16 cellular contexts compared by ENCODE assay signal in the genomic region with DNA sequence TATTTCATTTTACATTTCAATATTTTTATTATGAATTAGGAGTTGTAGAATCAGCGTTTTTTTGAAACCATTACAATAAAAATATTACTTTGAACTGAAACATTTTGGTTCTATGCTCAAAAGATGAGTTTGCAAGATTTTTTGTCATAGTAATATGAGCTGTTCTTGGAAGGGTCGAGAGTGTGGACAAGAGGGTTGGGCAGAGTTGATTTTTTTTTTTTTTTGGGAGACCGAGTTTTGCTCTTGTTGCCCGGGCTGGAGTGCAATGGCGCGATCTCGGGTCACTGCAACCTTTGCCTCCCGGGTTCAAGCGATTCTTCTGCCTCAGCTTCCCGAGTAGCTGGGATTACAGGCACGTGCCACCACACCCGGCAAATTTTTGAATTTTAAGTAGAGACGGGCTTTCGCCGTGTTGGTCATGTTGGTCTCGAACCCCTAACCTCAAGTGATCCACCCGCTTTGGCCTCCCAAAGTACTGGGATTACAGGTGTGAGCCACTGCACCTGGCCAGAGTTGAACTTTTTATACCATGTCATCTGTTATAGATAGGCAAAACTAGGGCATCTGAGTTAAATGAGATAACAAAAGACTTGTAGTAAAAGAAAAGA. TPM values are rescaled to one million over a fixed set of nuclear protein-coding genes. Genes with fewer than 3 reads are reported as not detected.
A peak's percentile ranks its signal among the peaks of the same experiment; 100 is the strongest.
DNase-seq lines count a peak whose midpoint lies in the region; ATAC-seq, FAIRE-seq and TF ChIP-seq lines count a peak whose summit lies in the region.
"Had no signal": no experiment of that assay in that cellular context is flagged by ENCODE, and none has a peak within 500 bp of the region (broad histone marks: within the 10 kb centered on the region; RNA-seq: fewer than 3 reads in every experiment).

No MANE protein-coding gene starts in this region.

- no peaks in the 10 kb centered on the region for H3K9me3 ChIP-seq in A549
- H3K9me3 ChIP-seq in CD4-positive, CD25-positive, alpha-beta regulatory T cell (ENCODE audit: control insufficient read depth in 2 of 2, low read length in 2 of 2), result no peaks in the 10 kb centered on the region
- no peaks in the 10 kb centered on the region for H3K9me3 ChIP-seq in PC-3 (ENCODE audit: low read length)
- no peaks in the 10 kb centered on the region for H3K9me3 ChIP-seq in adrenal gland (replicated peaks in 1 of 3)

- no peaks in the 10 kb centered on the region for H3F3A ChIP-seq in PC-3 (ENCODE audit: low read length, unreplicated experiment)

- TF ChIP-seq POLR2A in A549 (IDR thresholded peaks at IDR 0.05; ENCODE audit: low read length), result no peak
- TF ChIP-seq POLR2A in adrenal gland (IDR thresholded peaks at IDR 0.05), result no peak

- intact Hi-C loops in PC-3 (cut with micrococcal nuclease), result no loop called here
- intact Hi-C loops in adrenal gland (cut with DNase I), result no loop called here

- BruUV-seq in PC-3 (replicated peaks; lab: Mats Ljungman, UMichigan), result no TSS peak

- H3K9me3 Mint-ChIP-seq in CD4-positive, CD25-positive, alpha-beta regulatory T cell, result no peaks in the 10 kb centered on the region
- peaks cover 4% of the 10 kb centered on the region for H3K9me3 Mint-ChIP-seq in glutamatergic neuron (ENCODE audit: unreplicated experiment)

- FAIRE-seq in A549 (lab: Jason Lieb, UNC), result no peak
- FAIRE-seq: endothelial cell of umbilical vein had no signal

- H3K4me3 ChIP-seq in A549, result no peak overlapping the region
- H3K4me3 ChIP-seq in CD4-positive, CD25-positive, alpha-beta regulatory T cell (ENCODE audit: low read depth, low read length), result peak overlapping the region; percentile 61
- no peak overlapping the region for H3K4me3 ChIP-seq in PC-3 (ENCODE audit: low read length)
- peak overlapping the region; percentile 44 for H3K4me3 ChIP-seq in fibroblast of the aortic adventitia (ENCODE audit: low read depth, low read length)
- H3K4me3 ChIP-seq in adrenal gland, result no peak overlapping the region

- H3K9ac ChIP-seq in PC-3 (ENCODE audit: low read length), result no peak overlapping the region

- H2AFZ ChIP-seq in PC-3 (ENCODE audit: low read length), result no peak overlapping the region

- no peak for TF ChIP-seq RAD21 in A549 (conservative IDR thresholded peaks at IDR 0.05 in 1 of 2, IDR thresholded peaks at IDR 0.05 in 1 of 2)

- CTCF ChIA-PET in A549 (lab: Yijun Ruan, JAX), result no interaction called here
- CTCF ChIA-PET in PC-3 (lab: Charles Lee), result no interaction called here

- DNase-seq in A549 (ENCODE audit: low read depth in 1 of 2, low spot score in 1 of 2) (no peak), PC-3 (no peak), fibroblast of the aortic adventitia (ENCODE audit: low read depth) (peak; percentile 64), glutamatergic neuron (no peak), NK-92 (lab: John Stamatoyannopoulos, UW; ENCODE audit: unreplicated experiment) (no peak), adrenal gland (no peak)
- no peak for DNase-seq in CD4-positive, CD25-positive, alpha-beta regulatory T cell
- no peak for DNase-seq in effector CD8-positive, alpha-beta T cell (lab: John Stamatoyannopoulos, UW)
- DNase-seq: GOT3; kidney glomerular epithelial cell; MM.1S; NCI-H2171; stimulated activated naive CD4-positive, alpha-beta T cell treated with Interleukin-2 at 50 U/mL for 16 hours; T-helper 1 cell had no signal

- TF ChIP-seq EP300 in A549 (IDR thresholded peaks at IDR 0.05), result no peak

- H3K4me3 Mint-ChIP-seq in CD4-positive, CD25-positive, alpha-beta regulatory T cell, result peak overlapping the region; percentile 17 to 59 (median 24)
- no peak overlapping the region for H3K4me3 Mint-ChIP-seq in glutamatergic neuron (ENCODE audit: unreplicated experiment)

- 90% methylated on average over 17 of the region's 17 CpGs for WGBS in A549 (ENCODE audit: missing lambda C conversion rate)
- WGBS in adrenal gland, 4 donors, result 69 to 93% (median 86%) methylated on average over 15 to 17 of the region's 17 CpGs

- H3K27me3 ChIP-seq in CD4-positive, CD25-positive, alpha-beta regulatory T cell (ENCODE audit: control insufficient read depth, insufficient read depth, low read length), result no peaks in the 10 kb centered on the region
- H3K27me3 ChIP-seq in PC-3 (ENCODE audit: low read length) (no peaks in the 10 kb centered on the region), adrenal gland (no peaks in the 10 kb centered on the region)

- H3K4me2 ChIP-seq in A549 (peak overlapping the region; percentile 82; the same call in 2 of the 3 replicates), PC-3 (ENCODE audit: low read length) (peak overlapping the region; percentile 92; the same call in 1 of the 2 replicates)

- H3K36me3 ChIP-seq in CD4-positive, CD25-positive, alpha-beta regulatory T cell (ENCODE audit: control insufficient read depth, insufficient read depth, low read length), result peaks cover 32% of the 10 kb centered on the region
- H3K36me3 ChIP-seq in PC-3 (ENCODE audit: low read depth, low read length) (peaks cover 18% of the 10 kb centered on the region; the same call in 1 of the 2 replicates), adrenal gland (replicated peaks in 1 of 2) (peaks cover 0 to 12% of the 10 kb centered on the region in 2 donors)

- peaks cover 28% of the 10 kb centered on the region for H4K20me1 ChIP-seq in PC-3 (ENCODE audit: low read length)

- no peaks in the 10 kb centered on the region for H3K27me3 Mint-ChIP-seq in CD4-positive, CD25-positive, alpha-beta regulatory T cell
- peaks cover 7% of the 10 kb centered on the region for H3K27me3 Mint-ChIP-seq in glutamatergic neuron (ENCODE audit: unreplicated experiment)

- peaks cover 8 to 57% (median 45%) of the 10 kb centered on the region in 4 donors for H3K4me1 Mint-ChIP-seq in CD4-positive, CD25-positive, alpha-beta regulatory T cell
- peaks cover 13% of the 10 kb centered on the region for H3K4me1 Mint-ChIP-seq in glutamatergic neuron (ENCODE audit: low read depth, unreplicated experiment)

- TF ChIP-seq CTCF in A549 (IDR thresholded peaks at IDR 0.05) (no peak), PC-3 (conservative IDR thresholded peaks at IDR 0.05; ENCODE audit: low read depth, low read length) (no peak), fibroblast of the aortic adventitia (IDR thresholded peaks at IDR 0.05; ENCODE audit: insufficient read depth, low read length) (no peak), glutamatergic neuron (IDR thresholded peaks at IDR 0.05; ENCODE audit: partially characterized antibody, unreplicated experiment) (no peak), adrenal gland (IDR thresholded peaks at IDR 0.05) (no peak)

- no peaks in the 10 kb centered on the region for H3K9me2 ChIP-seq in PC-3 (replicated peaks; ENCODE audit: low read length)

- H3K36me3 Mint-ChIP-seq in CD4-positive, CD25-positive, alpha-beta regulatory T cell, result peaks cover 9% of the 10 kb centered on the region
- no peaks in the 10 kb centered on the region for H3K36me3 Mint-ChIP-seq in glutamatergic neuron (ENCODE audit: unreplicated experiment)

- H3K4me1 ChIP-seq in A549 (peaks cover 31% of the 10 kb centered on the region), PC-3 (ENCODE audit: insufficient read depth, low read length) (peaks cover 18% of the 10 kb centered on the region), adrenal gland (replicated peaks in 1 of 2) (peaks cover 5 to 37% of the 10 kb centered on the region in 2 donors)
- H3K4me1 ChIP-seq in CD4-positive, CD25-positive, alpha-beta regulatory T cell (ENCODE audit: control insufficient read depth, insufficient read depth, low read length, poor library complexity, severe bottlenecking), result peaks cover 49% of the 10 kb centered on the region

- H3K27ac ChIP-seq in A549 (no peak overlapping the region), PC-3 (ENCODE audit: low read length) (no peak overlapping the region), adrenal gland (no peak overlapping the region)
- H3K27ac ChIP-seq in CD4-positive, CD25-positive, alpha-beta regulatory T cell (ENCODE audit: insufficient read depth, low read length, poor library complexity, severe bottlenecking), result peak overlapping the region; percentile 25
- H3K27ac ChIP-seq: HL-60 had no signal

- no peak for ATAC-seq in A549
- ATAC-seq in CD4-positive, CD25-positive, alpha-beta regulatory T cell (ENCODE audit: low read depth in 2 of 2), result no peak
- ATAC-seq in PC-3, result no peak

- POLR2A ChIA-PET in A549 (lab: Yijun Ruan, JAX), result no interaction called here
- POLR2A ChIA-PET in PC-3 (lab: Charles Lee; ENCODE audit: unreplicated experiment), result no interaction called here

- H3K27ac Mint-ChIP-seq in CD4-positive, CD25-positive, alpha-beta regulatory T cell, result peak overlapping the region; percentile 62 to 82 (median 74)
- H3K27ac Mint-ChIP-seq in glutamatergic neuron (ENCODE audit: unreplicated experiment), result no peak overlapping the region

- peaks cover 86% of the 10 kb centered on the region for H3K79me2 ChIP-seq in PC-3 (ENCODE audit: low read length)

RNA-seq across cellular contexts. Expression of gene CACYBP, which starts 3.3 kb away (rescaled TPM):
- polyA plus RNA-seq in A549 (2011; rRNA removed) (95.8 and 151 TPM in 2 replicates), A549 (2017; fragmentation: RNase III; extraction: RNeasy Plus Mini Kit Qiagen cat#74134 plus additional on column Dnase treatment) (249 to 297 TPM (median 253 TPM) in 3 replicates), adrenal gland (100 to 1,000 TPM in 1 of 3 donors, 10 to 100 TPM in 2; 18.7 to 244 (median 23.7) TPM)
- polyA plus RNA-seq in A549 (2012; cell fraction: cytosol; rRNA removed), result 77.3 and 102 TPM in 2 replicates
- 37.0 and 63.1 TPM in 2 replicates for polyA plus RNA-seq in A549 (2012; cell fraction: nucleus; rRNA removed)
- polyA minus RNA-seq in A549 (2011; rRNA and poly(A)+ RNA removed), result 7.4 and 9.1 TPM in 2 replicates
- 88.1 TPM for total RNA-seq in CD4-positive, CD25-positive, alpha-beta regulatory T cell
- 100 to 1,000 TPM; 153 to 217 (median 186) TPM for polyA plus RNA-seq in CD4-positive, CD25-positive, alpha-beta regulatory T cell
- total RNA-seq in PC-3 (2014; rRNA removed) (342 and 498 TPM in 2 replicates), fibroblast of the aortic adventitia (ENCODE audit: low replicate concordance) (99.6 and 108 TPM in 2 replicates), glutamatergic neuron (ENCODE audit: unreplicated experiment) (88.7 TPM), adrenal gland (100 to 1,000 TPM in 1 of 8 donors, 10 to 100 TPM in 7; 32.3 to 123 (median 60.0) TPM)

RNA-seq across cellular contexts. Expression of gene MRPS14, which starts 20.2 kb away (rescaled TPM):
- 40.9 and 45.1 TPM in 2 replicates for polyA plus RNA-seq in A549 (2011; rRNA removed)
- polyA plus RNA-seq in A549 (2012; cell fraction: cytosol; rRNA removed), result 17.4 and 18.6 TPM in 2 replicates
- polyA plus RNA-seq in A549 (2012; cell fraction: nucleus; rRNA removed), result 7.7 and 14.1 TPM in 2 replicates
- polyA plus RNA-seq in A549 (2017; fragmentation: RNase III; extraction: RNeasy Plus Mini Kit Qiagen cat#74134 plus additional on column Dnase treatment), result 18.9 to 20.0 TPM (median 19.5 TPM) in 3 replicates
- polyA minus RNA-seq in A549 (2011; rRNA and poly(A)+ RNA removed), result 12.7 and 14.2 TPM in 2 replicates
- total RNA-seq in CD4-positive, CD25-positive, alpha-beta regulatory T cell, result 15.2 TPM
- polyA plus RNA-seq in CD4-positive, CD25-positive, alpha-beta regulatory T cell, result 10 to 100 TPM; 60.3 to 83.8 (median 75.2) TPM
- total RNA-seq in PC-3 (2014; rRNA removed), result 18.8 and 21.8 TPM in 2 replicates
- total RNA-seq in fibroblast of the aortic adventitia (ENCODE audit: low replicate concordance), result 20.9 and 29.5 TPM in 2 replicates
- 35.3 TPM for total RNA-seq in glutamatergic neuron (ENCODE audit: unreplicated experiment)
- 10 to 100 TPM; 22.8 to 48.4 (median 29.3) TPM for total RNA-seq in adrenal gland
- polyA plus RNA-seq in adrenal gland, result 10 to 100 TPM; 10.8 to 50.7 (median 16.7) TPM

Comparison
In these comparisons a context has a peak if more than half of its experiments do, and no peak if none do; other contexts are left out.
1. H3K4me3 ChIP-seq: peak in CD4-positive, CD25-positive, alpha-beta regulatory T cell (single experiment) and fibroblast of the aortic adventitia (single experiment); none in A549 (single experiment), PC-3 (single experiment) and adrenal gland (0 of 4).